8 cellular contexts compared by ENCODE assay signal in genomic region chr1:31815752-31816484, GRCh38. TPM values are rescaled to one million over a fixed set of nuclear protein-coding genes. Genes with fewer than 3 reads are reported as not detected.
A peak's percentile ranks its signal among the peaks of the same experiment; 100 is the strongest.
DNase-seq lines count a peak whose midpoint lies in the region; ATAC-seq and TF ChIP-seq lines count a peak whose summit lies in the region.

Gene SPOCD1, minus strand, starts transcription at chr1:31816022. Its CDS starts 689 bp downstream, at chr1:31815333.

- H3K36me3 ChIP-seq in KOPT-K1 (ENCODE audit: insufficient read depth, low read length) (no peaks in the 10 kb centered on the region), gastrocnemius medialis (no peaks in the 10 kb centered on the region)

- H3K9me3 ChIP-seq in KOPT-K1 (ENCODE audit: insufficient read depth, low read length, poor library complexity, severe bottlenecking) (no peaks in the 10 kb centered on the region), gastrocnemius medialis (no peaks in the 10 kb centered on the region)

- no peaks in the 10 kb centered on the region for H3K27me3 ChIP-seq in gastrocnemius medialis

- H3K27ac ChIP-seq in KOPT-K1 (ENCODE audit: low read depth, low read length, poor library complexity, severe bottlenecking) (peak within 1 kb of the TSS; percentile 71), gastrocnemius medialis (no peak within 1 kb of the TSS)

- intact Hi-C loops in left ventricle myocardium superior (cut with micrococcal nuclease) (no loop called here), gastrocnemius medialis (cut with DNase I; ENCODE audit: low total_unique reads) (loop anchor here (5.0 to 10.0 kb wide), 2 partner anchors 89 to 146 kb away; no protein-coding TSS in a partner anchor)

- TF ChIP-seq CTCF in gastrocnemius medialis (IDR thresholded peaks at IDR 0.05 in 4 of 5, conservative IDR thresholded peaks at IDR 0.05 in 1 of 5) = peak; percentile 47 to 73 (median 63)

- TF ChIP-seq POLR2A in gastrocnemius medialis (IDR thresholded peaks at IDR 0.05) = no peak

- peak; percentile 84 for ATAC-seq in left ventricle myocardium superior
- ATAC-seq in gastrocnemius medialis = peak; percentile 52 to 64
- ATAC-seq in HG02610 (IDR thresholded peaks at IDR 0.05; ENCODE audit: unreplicated experiment) = no peak
- ATAC-seq in GM19452 (IDR thresholded peaks at IDR 0.05; ENCODE audit: unreplicated experiment) = no peak

- DNase-seq in DMS153 treated with DMSO at 0.1 percent for 48 hours (lab: John Stamatoyannopoulos, UW; ENCODE audit: unreplicated experiment) = peak; percentile 78
- peak; percentile 73 for DNase-seq in T follicular helper cell (ENCODE audit: low read depth)
- peak; percentile 65 for DNase-seq in activated naive CD8-positive, alpha-beta T cell treated with anti-CD3 and anti-CD28 coated beads, Interleukin-2, amount 50 U/mL, for 16 hours (ENCODE audit: low read depth, low spot score)
- DNase-seq in left ventricle myocardium superior = peak; percentile 78
- DNase-seq in gastrocnemius medialis = peak; percentile 34 to 67

- no peaks in the 10 kb centered on the region for H3K4me1 ChIP-seq in gastrocnemius medialis

- in situ Hi-C loops in gastrocnemius medialis (cut with MboI; ENCODE audit: low sequenced_read_pairs in 4 of 4) = loop anchor here in 2 of 4 donors (10.0 to 25.0 kb wide), 2 partner anchors 146 to 149 kb away; no protein-coding TSS in a partner anchor

- no peak within 1 kb of the TSS for H3K4me3 ChIP-seq in gastrocnemius medialis

RNA-seq across cellular contexts. Expression of gene SPOCD1, which starts in this region (rescaled TPM):
- total RNA-seq in left ventricle myocardium superior (not detected), gastrocnemius medialis (not detected)

Comparison
In these comparisons a context has a peak if more than half of its experiments do, and no peak if none do; other contexts are left out.
1. Peak in DNase-seq and ATAC-seq in left ventricle myocardium superior; RNA of the gene not detected or under 1 TPM.
2. Peak in DNase-seq and ATAC-seq in gastrocnemius medialis; RNA of the gene not detected or under 1 TPM.